Comparison of ENCODE assay signal across 18 cellular contexts in genomic region chr13:42769650-42770049, GRCh38. TPM values are rescaled to one million over a fixed set of nuclear protein-coding genes. Genes with fewer than 3 reads are reported as not detected.
DNase-seq lines count a peak whose midpoint lies in the region; ATAC-seq and TF ChIP-seq lines count a peak whose summit lies in the region.
"Had no signal": no experiment of that assay in that cellular context is flagged by ENCODE, and none has a peak within 500 bp of the region (broad histone marks: within the 10 kb centered on the region; RNA-seq: fewer than 3 reads in every experiment).

No MANE protein-coding gene starts in this region.

- no peak overlapping the region for H3K27ac ChIP-seq in right atrium auricular region
- H3K27ac ChIP-seq: BLaER1 treated with 17β-estradiol and CSF1 and Interleukin-3, amounts not matched to agents 10 nM and 100 nM had no signal

- no peaks in the 10 kb centered on the region for H3K27me3 ChIP-seq in right atrium auricular region
- H3K27me3 ChIP-seq: BLaER1 treated with 17β-estradiol and CSF1 and Interleukin-3, amounts not matched to agents 10 nM and 100 nM had no signal

- no peaks in the 10 kb centered on the region for H3K4me1 ChIP-seq in right atrium auricular region
- H3K4me1 ChIP-seq: BLaER1 treated with 17β-estradiol and CSF1 and Interleukin-3, amounts not matched to agents 10 nM and 100 nM had no signal

- no peak overlapping the region for H3K27ac Mint-ChIP-seq in chondrocyte (ENCODE audit: unreplicated experiment)
- no peak overlapping the region for H3K27ac Mint-ChIP-seq in progenitor cell of endocrine pancreas
- H3K27ac Mint-ChIP-seq: T-helper 17 cell had no signal

- TF ChIP-seq CTCF in chondrocyte (IDR thresholded peaks at IDR 0.05) (peak; percentile 32), progenitor cell of endocrine pancreas (IDR thresholded peaks at IDR 0.05; ENCODE audit: unreplicated experiment) (no peak), right atrium auricular region (IDR thresholded peaks at IDR 0.05) (no peak)

- H3K4me3 ChIP-seq in right atrium auricular region: no peak overlapping the region
- H3K4me3 ChIP-seq: BLaER1 treated with 17β-estradiol and CSF1 and Interleukin-3, amounts not matched to agents 10 nM and 100 nM; GM12878 had no signal

- no peaks in the 10 kb centered on the region for H3K4me1 Mint-ChIP-seq in chondrocyte (ENCODE audit: low read depth)
- peaks cover 6% of the 10 kb centered on the region for H3K4me1 Mint-ChIP-seq in progenitor cell of endocrine pancreas (ENCODE audit: low read depth)
- H3K4me1 Mint-ChIP-seq: T-helper 17 cell had no signal

- H3K36me3 Mint-ChIP-seq in chondrocyte (ENCODE audit: low read depth) (peaks cover 14% of the 10 kb centered on the region), progenitor cell of endocrine pancreas (ENCODE audit: insufficient read depth) (peaks cover 4% of the 10 kb centered on the region)

- DNase-seq in DMS 273 (lab: John Stamatoyannopoulos, UW; ENCODE audit: unreplicated experiment): peak; percentile 6
- no peak for DNase-seq in DMS 273 treated with DMSO at 0.1 percent for 48 hours (lab: John Stamatoyannopoulos, UW)
- peak; percentile 77 for DNase-seq in NCI-H82 (lab: John Stamatoyannopoulos, UW)
- DNase-seq in chondrocyte (ENCODE audit: low spot score): no peak
- DNase-seq in progenitor cell of endocrine pancreas (ENCODE audit: low spot score, unreplicated experiment): no peak
- DNase-seq in right atrium auricular region (ENCODE audit: low spot score): no peak
- DNase-seq in NCI-H2171 treated with DMSO at 0.1 percent for 48 hours (lab: John Stamatoyannopoulos, UW): no peak
- DNase-seq: 8988T, DMS153, MV-4-11, NCI-H1436, NCI-H2081, Right ventricle myocardium superior, T-helper 17 cell had no signal

- H3K27me3 Mint-ChIP-seq in chondrocyte (ENCODE audit: low read depth): no peaks in the 10 kb centered on the region
- H3K27me3 Mint-ChIP-seq in progenitor cell of endocrine pancreas: no peaks in the 10 kb centered on the region

- peaks cover 27% of the 10 kb centered on the region for H3K9me3 Mint-ChIP-seq in chondrocyte (ENCODE audit: low read depth)
- peaks cover 26% of the 10 kb centered on the region for H3K9me3 Mint-ChIP-seq in progenitor cell of endocrine pancreas (ENCODE audit: low read depth)

- no peak overlapping the region for H3K4me3 Mint-ChIP-seq in chondrocyte (ENCODE audit: unreplicated experiment)
- H3K4me3 Mint-ChIP-seq in progenitor cell of endocrine pancreas (ENCODE audit: low read depth): no peak overlapping the region
- H3K4me3 Mint-ChIP-seq: T-helper 17 cell had no signal

- no peaks in the 10 kb centered on the region for H3K36me3 ChIP-seq in right atrium auricular region
- H3K36me3 ChIP-seq: BLaER1 treated with 17β-estradiol and CSF1 and Interleukin-3, amounts not matched to agents 10 nM and 100 nM had no signal

- ATAC-seq in HG03175 (IDR thresholded peaks at IDR 0.05; ENCODE audit: unreplicated experiment): no peak
- ATAC-seq: GM12878, Panc1, T-helper 17 cell had no signal

- peaks cover 0 to 4% of the 10 kb centered on the region in 2 donors for H3K9me3 ChIP-seq in right atrium auricular region

RNA-seq across cellular contexts. Expression of gene FAM216B, which starts 11.7 kb away (rescaled TPM):
- total RNA-seq in chondrocyte (not detected in 3 replicates), progenitor cell of endocrine pancreas (not detected in 2 replicates), right atrium auricular region (10 to 100 TPM; 22.0 to 23.5 TPM)
- total RNA-seq: GM12878, T-helper 17 cell had no signal

Comparison
In these comparisons a context has a peak if more than half of its experiments do, and no peak if none do; other contexts are left out.
1. DNase-seq: peak in DMS 273 (single experiment) and NCI-H82 (single experiment); none in DMS 273 treated with DMSO at 0.1 percent for 48 hours (single experiment), chondrocyte (single experiment), progenitor cell of endocrine pancreas (single experiment), right atrium auricular region (single experiment) and NCI-H2171 treated with DMSO at 0.1 percent for 48 hours (single experiment).
2. RNA of gene FAM216B, which starts 11.7 kb away (total RNA-seq): 22.0 to 23.5 TPM in right atrium auricular region; not detected in chondrocyte and not detected in progenitor cell of endocrine pancreas; every median in the first group is over 10 times any median in the second.